ENCODE assay signal across 9 cellular contexts in the genomic region with DNA sequence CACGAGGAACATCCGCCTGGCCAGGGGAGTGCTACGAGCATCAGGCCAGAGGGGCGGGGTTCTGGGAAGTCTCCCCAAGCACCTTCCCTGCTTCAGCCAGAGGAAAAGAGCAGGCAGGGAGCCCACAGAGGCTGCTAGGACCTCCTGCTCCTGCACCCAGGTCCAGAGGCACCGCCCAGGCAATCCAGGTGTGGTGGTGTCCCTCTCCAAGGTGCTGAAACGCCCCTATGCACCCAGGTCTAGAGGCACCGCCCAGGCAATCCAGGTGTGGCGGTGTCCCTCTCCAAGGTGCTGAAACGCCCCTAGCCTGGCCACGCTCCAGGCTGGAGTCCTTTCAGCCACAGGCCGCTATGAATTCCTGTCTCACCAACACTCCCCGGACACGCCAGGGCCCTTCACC. TPM values are rescaled to one million over a fixed set of nuclear protein-coding genes. Genes with fewer than 3 reads are reported as not detected.
A peak's percentile ranks its signal among the peaks of the same experiment; 100 is the strongest.
DNase-seq lines count a peak whose midpoint lies in the region; ATAC-seq and TF ChIP-seq lines count a peak whose summit lies in the region.
"Had no signal": no experiment of that assay in that cellular context is flagged by ENCODE, and none has a peak within 500 bp of the region (broad histone marks: within the 10 kb centered on the region; RNA-seq: fewer than 3 reads in every experiment).

No MANE protein-coding gene starts in this region.

- peaks cover 10% of the 10 kb centered on the region for H3K27me3 Mint-ChIP-seq in chondrocyte (ENCODE audit: low read depth)

- H3K27ac ChIP-seq in lung (ENCODE audit: low read depth in 1 of 2, low read length in 1 of 2), result no peak overlapping the region

- H3K4me3 ChIP-seq in lung (no peak overlapping the region), foreskin fibroblast (ENCODE audit: low read depth in 1 of 2, low read length in 2 of 2) (no peak overlapping the region)

- no peak overlapping the region for H3K27ac Mint-ChIP-seq in chondrocyte (ENCODE audit: unreplicated experiment)

- no peaks in the 10 kb centered on the region for H3K36me3 Mint-ChIP-seq in chondrocyte (ENCODE audit: low read depth)
- H3K36me3 Mint-ChIP-seq: brain had no signal

- ATAC-seq in lung (ENCODE audit: insufficient read depth, low FRiP score) (no peak), GM18498 (IDR thresholded peaks at IDR 0.05; ENCODE audit: unreplicated experiment) (no peak)

- peaks cover 0 to 15% of the 10 kb centered on the region in 2 donors for H3K4me1 ChIP-seq in lung (ENCODE audit: control insufficient read depth in 2 of 2, insufficient read depth in 2 of 2, low read length in 2 of 2)

- no peaks in the 10 kb centered on the region for H3K36me3 ChIP-seq in lung (ENCODE audit: control insufficient read depth in 2 of 2, insufficient read depth in 2 of 2, low read length in 2 of 2)

- in situ Hi-C loops in Caki2 (cut with HindIII; ENCODE audit: low pct_unique_long_range_greater_than_20kb, low sequenced_read_pairs), result no loop called here

- H3K4me3 Mint-ChIP-seq in chondrocyte (ENCODE audit: unreplicated experiment), result no peak overlapping the region

- TF ChIP-seq CTCF in lung (IDR thresholded peaks at IDR 0.05; ENCODE audit: control extremely low read depth, extremely low read depth), result no peak
- TF ChIP-seq CTCF in foreskin fibroblast (IDR thresholded peaks at IDR 0.05; ENCODE audit: low read depth, low read length), result no peak
- no peak for TF ChIP-seq CTCF in chondrocyte (IDR thresholded peaks at IDR 0.05)

- 60 to 63% methylated on average over 13 of the region's 13 CpGs for WGBS in lung, 2 donors

- no peaks in the 10 kb centered on the region for H3K9me3 ChIP-seq in lung (ENCODE audit: control insufficient read depth in 2 of 2, insufficient read depth in 1 of 2, low read length in 1 of 2)

- H3K4me1 Mint-ChIP-seq in chondrocyte (ENCODE audit: low read depth), result peaks cover 3% of the 10 kb centered on the region

- DNase-seq in Caki2 (ENCODE audit: low read depth) (peak; percentile 68), NCI-H510A treated with DMSO at 0.1 percent for 48 hours (lab: John Stamatoyannopoulos, UW) (peak; percentile 18), lung (ENCODE audit: low spot score) (peak; percentile 74), foreskin fibroblast (no peak), chondrocyte (ENCODE audit: low spot score) (no peak), NCI-H446 treated with DMSO at 0.1 percent for 48 hours (lab: John Stamatoyannopoulos, UW) (no peak)
- DNase-seq in activated naive CD4-positive, alpha-beta T cell treated with Interleukin-2 at 50 U/mL for 16 hours, result peak; percentile 35

- no peaks in the 10 kb centered on the region for H3K27me3 ChIP-seq in lung (ENCODE audit: control insufficient read depth, insufficient read depth)

- no peaks in the 10 kb centered on the region for H3K9me3 Mint-ChIP-seq in chondrocyte (ENCODE audit: low read depth)

RNA-seq across cellular contexts. Expression of a gene that starts 10.7 kb away (rescaled TPM):
- 72.0 and 81.4 TPM in 2 replicates for total RNA-seq in Caki2 (2014; rRNA removed; shearing (Covaris generic); ENCODE audit: low replicate concordance)
- total RNA-seq in lung (10 to 100 TPM; 39.2 to 49.5 TPM), chondrocyte (33.2 to 36.0 TPM (median 33.5 TPM) in 3 replicates)
- polyA plus RNA-seq in lung, result 10 to 100 TPM; 37.8 to 40.1 TPM

Comparison
In these comparisons a context has a peak if more than half of its experiments do, and no peak if none do; other contexts are left out.
1. DNase-seq: peak in Caki2 (single experiment), NCI-H510A treated with DMSO at 0.1 percent for 48 hours (single experiment), activated naive CD4-positive, alpha-beta T cell treated with Interleukin-2 at 50 U/mL for 16 hours (single experiment) and lung (single experiment); none in foreskin fibroblast (0 of 2), chondrocyte (single experiment) and NCI-H446 treated with DMSO at 0.1 percent for 48 hours (single experiment).